Comparison of ENCODE assay signal across 8 cellular contexts in genomic region chr7:158827411-158828342, GRCh38. TPM values are rescaled to one million over a fixed set of nuclear protein-coding genes. Genes with fewer than 3 reads are reported as not detected.
A peak's percentile ranks its signal among the peaks of the same experiment; 100 is the strongest.
DNase-seq lines count a peak whose midpoint lies in the region; ATAC-seq lines count a peak whose summit lies in the region.

No MANE protein-coding gene starts in this region.

- peaks cover 69% of the 10 kb centered on the region for H3K4me1 ChIP-seq in BLaER1
- H3K4me1 ChIP-seq in HUES6 (ENCODE audit: control insufficient read depth, insufficient read depth, low read length), result peaks cover 23% of the 10 kb centered on the region
- peaks cover 3 to 38% (median 27%) of the 10 kb centered on the region in 5 donors for H3K4me1 ChIP-seq in subcutaneous abdominal adipose tissue (ENCODE audit: control insufficient read depth in 5 of 5, insufficient read depth in 5 of 5, low read length in 5 of 5)

- peaks cover 4% of the 10 kb centered on the region; the same call in 1 of the 2 replicates for H3K36me3 ChIP-seq in BLaER1
- 0 out of 2 replicates have a peak, but pooled peaks cover 2% of the 10 kb centered on the region for H3K36me3 ChIP-seq in HUES6 (ENCODE audit: control insufficient read depth, insufficient read depth, low read length)
- peaks cover 0 to 5% (median 3%) of the 10 kb centered on the region in 5 donors for H3K36me3 ChIP-seq in subcutaneous abdominal adipose tissue (ENCODE audit: control insufficient read depth in 5 of 5, insufficient read depth in 5 of 5, low read length in 5 of 5)

- peak overlapping the region; percentile 95 for H3K9ac ChIP-seq in BLaER1
- peak overlapping the region; percentile 71 for H3K9ac ChIP-seq in HUES6 (ENCODE audit: low read length)
- peak overlapping the region; percentile 57 to 91 (median 82) for H3K9ac ChIP-seq in subcutaneous abdominal adipose tissue (ENCODE audit: low read length in 5 of 5)

- DNase-seq in activated T-helper 2 cell treated with anti-CD3 and anti-CD28 coated beads, Interferon-gamma antibody, Interleukin-2, Interleukin-4, amounts not matched to agents 10 μg/mL and 5 μg/mL and 100 μg/mL, durations not matched to agents 14 hours and 24 hours and 36 hours (ENCODE audit: low spot score), result no peak
- DNase-seq in iris pigment epithelial cell (ENCODE audit: low read depth) (peak; percentile 52), NCI-H345 treated with DMSO at 0.1 percent for 48 hours (lab: John Stamatoyannopoulos, UW; ENCODE audit: unreplicated experiment) (no peak)
- DNase-seq in stimulated activated CD4-positive, alpha-beta T cell treated with anti-CD3 and anti-CD28 coated beads, Interleukin-1b, Interleukin-23, amount 100 ng/mL, for 48 hours, result no peak

- H3K27ac ChIP-seq in BLaER1 (peak overlapping the region; percentile 88), HUES6 (ENCODE audit: low read depth, low read length) (peak overlapping the region; percentile 51; the same call in 1 of the 2 replicates), subcutaneous abdominal adipose tissue (ENCODE audit: low read depth, low read length) (peak overlapping the region; percentile 90)

- H3K4me3 ChIP-seq in BLaER1 (peak overlapping the region; percentile 95), HUES6 (ENCODE audit: low read depth, low read length) (peak overlapping the region; percentile 98), subcutaneous abdominal adipose tissue (ENCODE audit: low read depth in 1 of 5, low read length in 5 of 5) (peak overlapping the region; percentile 68 to 98 (median 93))

- peaks cover 6% of the 10 kb centered on the region for H3K27me3 Mint-ChIP-seq in activated T-helper 2 cell treated with anti-CD3 and anti-CD28 coated beads, Interferon-gamma antibody, Interleukin-2, Interleukin-4, amounts not matched to agents 10 μg/mL and 5 μg/mL and 100 μg/mL, durations not matched to agents 14 hours and 24 hours and 36 hours (ENCODE audit: low read depth)

- peaks cover 22% of the 10 kb centered on the region for H3K36me3 Mint-ChIP-seq in activated T-helper 2 cell treated with anti-CD3 and anti-CD28 coated beads, Interferon-gamma antibody, Interleukin-2, Interleukin-4, amounts not matched to agents 10 μg/mL and 5 μg/mL and 100 μg/mL, durations not matched to agents 14 hours and 24 hours and 36 hours (ENCODE audit: low read depth)

- peaks cover 19% of the 10 kb centered on the region for H4K20me1 ChIP-seq in BLaER1

- H3K9me3 ChIP-seq in BLaER1, result no peaks in the 10 kb centered on the region
- no peaks in the 10 kb centered on the region for H3K9me3 ChIP-seq in HUES6 (ENCODE audit: control insufficient read depth, insufficient read depth, low read depth, low read length)
- no peaks in the 10 kb centered on the region for H3K9me3 ChIP-seq in subcutaneous abdominal adipose tissue (ENCODE audit: control insufficient read depth in 5 of 5, low read length in 5 of 5)

- H3K27me3 ChIP-seq in BLaER1 (no peaks in the 10 kb centered on the region), HUES6 (ENCODE audit: control insufficient read depth, insufficient read depth, low read length) (peaks cover 3% of the 10 kb centered on the region), subcutaneous abdominal adipose tissue (ENCODE audit: control insufficient read depth in 5 of 5, insufficient read depth in 4 of 5, low read length in 5 of 5) (no peaks in the 10 kb centered on the region)

- H3K27ac Mint-ChIP-seq in activated T-helper 2 cell treated with anti-CD3 and anti-CD28 coated beads, Interferon-gamma antibody, Interleukin-2, Interleukin-4, amounts not matched to agents 10 μg/mL and 5 μg/mL and 100 μg/mL, durations not matched to agents 14 hours and 24 hours and 36 hours, result peak overlapping the region; percentile 96

- peak overlapping the region; percentile 99 for H3K4me3 Mint-ChIP-seq in activated T-helper 2 cell treated with anti-CD3 and anti-CD28 coated beads, Interferon-gamma antibody, Interleukin-2, Interleukin-4, amounts not matched to agents 10 μg/mL and 5 μg/mL and 100 μg/mL, durations not matched to agents 14 hours and 24 hours and 36 hours (ENCODE audit: low read depth)

- intact Hi-C loops in activated T-helper 2 cell treated with anti-CD3 and anti-CD28 coated beads, Interferon-gamma antibody, Interleukin-2, Interleukin-4, amounts not matched to agents 10 μg/mL and 5 μg/mL and 100 μg/mL, durations not matched to agents 14 hours and 24 hours and 36 hours (cut with micrococcal nuclease), result loop anchor here (1.0 to 2.0 kb wide), 2 partner anchors 9 to 123 kb away; partner anchors contain the start of gene NCAPG2

- ATAC-seq in HG03432 (IDR thresholded peaks at IDR 0.05; ENCODE audit: unreplicated experiment), result no peak

- H3K4me1 Mint-ChIP-seq in activated T-helper 2 cell treated with anti-CD3 and anti-CD28 coated beads, Interferon-gamma antibody, Interleukin-2, Interleukin-4, amounts not matched to agents 10 μg/mL and 5 μg/mL and 100 μg/mL, durations not matched to agents 14 hours and 24 hours and 36 hours (ENCODE audit: low read depth), result peaks cover 40% of the 10 kb centered on the region

- no peaks in the 10 kb centered on the region for H3K9me3 Mint-ChIP-seq in activated T-helper 2 cell treated with anti-CD3 and anti-CD28 coated beads, Interferon-gamma antibody, Interleukin-2, Interleukin-4, amounts not matched to agents 10 μg/mL and 5 μg/mL and 100 μg/mL, durations not matched to agents 14 hours and 24 hours and 36 hours

- peak overlapping the region; percentile 93 for H3K4me2 ChIP-seq in BLaER1

RNA-seq across cellular contexts. Expression of gene ESYT2, which starts 1.6 kb away (rescaled TPM):
- 62.4 and 64.2 TPM in 2 replicates for total RNA-seq in activated T-helper 2 cell treated with anti-CD3 and anti-CD28 coated beads, Interferon-gamma antibody, Interleukin-2, Interleukin-4, amounts not matched to agents 10 μg/mL and 5 μg/mL and 100 μg/mL, durations not matched to agents 14 hours and 24 hours and 36 hours

RNA-seq across cellular contexts. Expression of gene DYNC2I1, which starts 28.7 kb away (rescaled TPM):
- total RNA-seq in activated T-helper 2 cell treated with anti-CD3 and anti-CD28 coated beads, Interferon-gamma antibody, Interleukin-2, Interleukin-4, amounts not matched to agents 10 μg/mL and 5 μg/mL and 100 μg/mL, durations not matched to agents 14 hours and 24 hours and 36 hours, result 13.6 and 14.9 TPM in 2 replicates
